Comparison of ENCODE assay signal across 1 cellular context in genomic region chr11:65891180-65892136, GRCh38.
TF ChIP-seq lines count a peak whose summit lies in the region.

No MANE protein-coding gene starts in this region.

TF ChIP-seq in SK-N-SH, 30 proteins besides CTCF, POLR2A, EP300 and RAD21 (continued from another document):
- TF ChIP-seq REST (IDR thresholded peaks at IDR 0.05; ENCODE audit: low read depth, low read length), result no peak
- TF ChIP-seq NFIC (IDR thresholded peaks at IDR 0.05; ENCODE audit: borderline replicate concordance), result no peak
- TF ChIP-seq RFX5 (IDR thresholded peaks at IDR 0.05; ENCODE audit: low read length), result no peak
- TF ChIP-seq FOXJ3 (CRISPR knock-in tag; IDR thresholded peaks at IDR 0.05), result no peak
- no peak for TF ChIP-seq EZH2phosphoT487 (IDR thresholded peaks at IDR 0.05; ENCODE audit: borderline replicate concordance, low read depth)
- TF ChIP-seq, protein P1, sequence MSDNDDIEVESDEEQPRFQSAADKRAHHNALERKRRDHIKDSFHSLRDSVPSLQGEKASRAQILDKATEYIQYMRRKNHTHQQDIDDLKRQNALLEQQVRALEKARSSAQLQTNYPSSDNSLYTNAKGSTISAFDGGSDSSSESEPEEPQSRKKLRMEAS (IDR thresholded peaks at IDR 0.05; ENCODE audit: low read depth), result no peak
- no peak for TF ChIP-seq TCF12 (IDR thresholded peaks at IDR 0.05)
- TF ChIP-seq, protein P2, sequence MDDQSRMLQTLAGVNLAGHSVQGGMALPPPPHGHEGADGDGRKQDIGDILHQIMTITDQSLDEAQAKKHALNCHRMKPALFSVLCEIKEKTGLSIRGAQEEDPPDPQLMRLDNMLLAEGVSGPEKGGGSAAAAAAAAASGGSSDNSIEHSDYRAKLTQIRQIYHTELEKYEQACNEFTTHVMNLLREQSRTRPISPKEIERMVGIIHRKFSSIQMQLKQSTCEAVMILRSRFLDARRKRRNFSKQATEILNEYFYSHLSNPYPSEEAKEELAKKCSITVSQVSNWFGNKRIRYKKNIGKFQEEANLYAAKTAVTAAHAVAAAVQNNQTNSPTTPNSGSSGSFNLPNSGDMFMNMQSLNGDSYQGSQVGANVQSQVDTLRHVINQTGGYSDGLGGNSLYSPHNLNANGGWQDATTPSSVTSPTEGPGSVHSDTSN (IDR thresholded peaks at IDR 0.05), result peak; percentile 8; the same call in 1 of the 2 replicates
- no peak; the same call in 1 of the 2 replicates for TF ChIP-seq MEF2A (IDR thresholded peaks at IDR 0.05; ENCODE audit: borderline replicate concordance, low read depth)
- 0 out of 2 replicates have a peak, but pooled peaks have one; percentile 4 for TF ChIP-seq USF1 (IDR thresholded peaks at IDR 0.05; ENCODE audit: borderline replicate concordance, low read depth)
- no peak for TF ChIP-seq FOSL2 (IDR thresholded peaks at IDR 0.05; ENCODE audit: borderline replicate concordance, low read depth)
- TF ChIP-seq POLR2AphosphoS5 (IDR thresholded peaks at IDR 0.05; ENCODE audit: low read depth, low read length), result peak; percentile 29; the same call in 1 of the 2 replicates
- TF ChIP-seq GABPA (IDR thresholded peaks at IDR 0.05; ENCODE audit: low read depth), result 0 out of 2 replicates have a peak, but pooled peaks have one; percentile 9
- TF ChIP-seq MXI1 (IDR thresholded peaks at IDR 0.05; ENCODE audit: low read depth, low read length), result no peak
- no peak for TF ChIP-seq SIN3A (IDR thresholded peaks at IDR 0.05; ENCODE audit: borderline replicate concordance, low read depth, low read length)
- TF ChIP-seq FOXM1 (IDR thresholded peaks at IDR 0.05; ENCODE audit: low read depth), result no peak
- TF ChIP-seq ELF1 (IDR thresholded peaks at IDR 0.05), result 0 out of 2 replicates have a peak, but pooled peaks have one; percentile 7
- TF ChIP-seq YY1 (IDR thresholded peaks at IDR 0.05; ENCODE audit: low read depth), result no peak
- no peak for TF ChIP-seq TAF1 (IDR thresholded peaks at IDR 0.05; ENCODE audit: borderline replicate concordance, low read depth, low read length)
- no peak; the same call in 1 of the 2 replicates for TF ChIP-seq JUND (IDR thresholded peaks at IDR 0.05)
- TF ChIP-seq CHD2 (IDR thresholded peaks at IDR 0.05; ENCODE audit: low read length, partially characterized antibody), result no peak
- TF ChIP-seq, protein P3, sequence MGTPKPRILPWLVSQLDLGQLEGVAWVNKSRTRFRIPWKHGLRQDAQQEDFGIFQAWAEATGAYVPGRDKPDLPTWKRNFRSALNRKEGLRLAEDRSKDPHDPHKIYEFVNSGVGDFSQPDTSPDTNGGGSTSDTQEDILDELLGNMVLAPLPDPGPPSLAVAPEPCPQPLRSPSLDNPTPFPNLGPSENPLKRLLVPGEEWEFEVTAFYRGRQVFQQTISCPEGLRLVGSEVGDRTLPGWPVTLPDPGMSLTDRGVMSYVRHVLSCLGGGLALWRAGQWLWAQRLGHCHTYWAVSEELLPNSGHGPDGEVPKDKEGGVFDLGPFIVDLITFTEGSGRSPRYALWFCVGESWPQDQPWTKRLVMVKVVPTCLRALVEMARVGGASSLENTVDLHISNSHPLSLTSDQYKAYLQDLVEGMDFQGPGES (IDR thresholded peaks at IDR 0.05; ENCODE audit: low read depth, low read length), result no peak
- TF ChIP-seq SMC3 (IDR thresholded peaks at IDR 0.05; ENCODE audit: low read depth, low read length), result no peak
- TF ChIP-seq NRF1 (IDR thresholded peaks at IDR 0.05; ENCODE audit: low read depth, low read length), result no peak
- TF ChIP-seq GATA2 (CRISPR knock-in tag; IDR thresholded peaks at IDR 0.05), result no peak
